ENCODE assay signal across 14 cellular contexts in genomic region chr2:234611209-234611608, GRCh38.
DNase-seq lines count a peak whose midpoint lies in the region; ATAC-seq and TF ChIP-seq lines count a peak whose summit lies in the region.
"Had no signal": no experiment of that assay in that cellular context is flagged by ENCODE, and none has a peak within 500 bp of the region (broad histone marks: within the 10 kb centered on the region; RNA-seq: fewer than 3 reads in every experiment).

No MANE protein-coding gene starts in this region.

- no peak overlapping the region for H3K4me3 ChIP-seq in NB4 (ENCODE audit: low read depth, low read length)
- H3K4me3 ChIP-seq in retinal pigment epithelial cell (ENCODE audit: low read length) = no peak overlapping the region
- H3K4me3 ChIP-seq: BLaER1, heart left ventricle, uterus had no signal

- POLR2A ChIA-PET in activated CD4-positive, alpha-beta T cell treated with anti-CD3 and anti-CD28 coated beads for 36 hours (lab: Charles Lee) = interaction anchor here (0.7 kb wide), 1 partner anchor 1642 kb away, joined by 4 read pairs; no protein-coding TSS in a partner anchor

- no peaks in the 10 kb centered on the region for H3K36me3 Mint-ChIP-seq in activated CD4-positive, alpha-beta T cell treated with anti-CD3 and anti-CD28 coated beads for 36 hours (ENCODE audit: low read depth)

- peak; percentile 43 for TF ChIP-seq CTCF in NB4 (IDR thresholded peaks at IDR 0.05; ENCODE audit: low read depth, low read length)
- TF ChIP-seq CTCF in retinal pigment epithelial cell (conservative IDR thresholded peaks at IDR 0.05; ENCODE audit: low read depth, low read length) = peak; percentile 54

- TF ChIP-seq POLR2A in NB4 (IDR thresholded peaks at IDR 0.05; ENCODE audit: extremely low read depth, insufficient read length) = no peak

- peaks cover 15% of the 10 kb centered on the region for H3K27me3 Mint-ChIP-seq in activated CD4-positive, alpha-beta T cell treated with anti-CD3 and anti-CD28 coated beads for 36 hours

- CTCF ChIA-PET in activated CD4-positive, alpha-beta T cell treated with anti-CD3 and anti-CD28 coated beads for 36 hours (lab: Charles Lee) = interaction anchor here (0.6 to 0.9 kb wide), 4 partner anchors 13 to 1880 kb away, joined by 3 to 4 read pairs (median 4); no protein-coding TSS in a partner anchor

- no peak for ATAC-seq in activated CD4-positive, alpha-beta T cell treated with anti-CD3 and anti-CD28 coated beads for 36 hours
- no peak for ATAC-seq in HG03457 (IDR thresholded peaks at IDR 0.05; ENCODE audit: unreplicated experiment)
- ATAC-seq: activated T-helper 17 cell treated with anti-CD3 and anti-CD28 coated beads, Interleukin-2, amount 50 U/mL, for 72 hours; heart left ventricle had no signal

- DNase-seq in activated CD4-positive, alpha-beta T cell treated with anti-CD3 and anti-CD28 coated beads for 36 hours = peak; percentile 8
- no peak for DNase-seq in activated CD4-positive, alpha-beta T cell treated with anti-CD3 and anti-CD28 coated beads, Interleukin-2, amount 50 U/mL, for 4 hours
- DNase-seq in NB4 (ENCODE audit: low read depth) (no peak), dermis blood vessel endothelial cell (peak; percentile 40), retinal pigment epithelial cell (ENCODE audit: low read depth) (no peak), cerebellum (ENCODE audit: low spot score) (no peak), AML-193 (lab: John Stamatoyannopoulos, UW) (no peak)
- DNase-seq: activated B cell treated with CpG ODN at 0.5 μM for 24 hours, heart left ventricle, NCI-H1694 treated with DMSO at 0.1 percent for 48 hours, uterus had no signal

- intact Hi-C loops in activated CD4-positive, alpha-beta T cell treated with anti-CD3 and anti-CD28 coated beads for 36 hours (cut with DNase I, micrococcal nuclease) = no loop called here

- no peaks in the 10 kb centered on the region for H3K4me1 Mint-ChIP-seq in activated CD4-positive, alpha-beta T cell treated with anti-CD3 and anti-CD28 coated beads for 36 hours
- H3K4me1 Mint-ChIP-seq: activated B cell treated with CpG ODN at 0.5 μM for 24 hours; activated T-helper 17 cell treated with anti-CD3 and anti-CD28 coated beads, Interleukin-2, amount 50 U/mL, for 72 hours had no signal

- no peak overlapping the region for H3K27ac Mint-ChIP-seq in activated CD4-positive, alpha-beta T cell treated with anti-CD3 and anti-CD28 coated beads for 36 hours
- H3K27ac Mint-ChIP-seq: activated B cell treated with CpG ODN at 0.5 μM for 24 hours; activated T-helper 17 cell treated with anti-CD3 and anti-CD28 coated beads, Interleukin-2, amount 50 U/mL, for 72 hours had no signal

- peaks cover 4% of the 10 kb centered on the region for H3K9me3 Mint-ChIP-seq in activated CD4-positive, alpha-beta T cell treated with anti-CD3 and anti-CD28 coated beads for 36 hours (ENCODE audit: low read depth)
- H3K9me3 Mint-ChIP-seq: activated T-helper 17 cell treated with anti-CD3 and anti-CD28 coated beads, Interleukin-2, amount 50 U/mL, for 72 hours had no signal

- H3K4me3 Mint-ChIP-seq in activated CD4-positive, alpha-beta T cell treated with anti-CD3 and anti-CD28 coated beads for 36 hours = no peak overlapping the region
- H3K4me3 Mint-ChIP-seq: activated B cell treated with CpG ODN at 0.5 μM for 24 hours; activated T-helper 17 cell treated with anti-CD3 and anti-CD28 coated beads, Interleukin-2, amount 50 U/mL, for 72 hours had no signal

Comparison
In these comparisons a context has a peak if more than half of its experiments do, and no peak if none do; other contexts are left out.
1. DNase-seq: peak in activated CD4-positive, alpha-beta T cell treated with anti-CD3 and anti-CD28 coated beads for 36 hours (single experiment) and dermis blood vessel endothelial cell (single experiment); none in activated CD4-positive, alpha-beta T cell treated with anti-CD3 and anti-CD28 coated beads, Interleukin-2, amount 50 U/mL, for 4 hours (0 of 2), NB4 (single experiment), retinal pigment epithelial cell (single experiment), cerebellum (single experiment) and AML-193 (0 of 2).